Comparison of ENCODE assay signal across 19 cellular contexts in the genomic region with DNA sequence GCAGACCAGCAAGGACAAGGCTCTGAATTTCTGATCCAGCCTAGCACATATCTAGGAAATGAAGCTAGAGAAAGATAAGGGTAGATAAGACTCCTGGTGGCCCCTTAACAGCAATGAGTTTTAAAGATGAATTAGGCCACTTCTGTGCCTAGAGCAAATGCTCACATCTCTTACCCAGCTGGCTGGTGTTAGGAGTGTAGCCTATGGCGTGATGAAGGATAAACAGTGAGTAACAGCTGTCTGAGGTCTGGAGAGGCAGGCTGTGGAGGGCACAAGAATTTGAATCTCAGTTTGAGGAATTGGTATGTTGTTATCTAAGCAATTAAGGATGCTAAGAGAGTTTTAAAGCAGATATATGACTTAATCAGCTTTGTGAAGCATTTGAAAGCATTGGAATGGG.
A peak's percentile ranks its signal among the peaks of the same experiment; 100 is the strongest.
DNase-seq lines count a peak whose midpoint lies in the region; ATAC-seq and TF ChIP-seq lines count a peak whose summit lies in the region.
"Had no signal": no experiment of that assay in that cellular context is flagged by ENCODE, and none has a peak within 500 bp of the region (broad histone marks: within the 10 kb centered on the region; RNA-seq: fewer than 3 reads in every experiment).

No MANE protein-coding gene starts in this region.

- no peaks in the 10 kb centered on the region for H3K4me1 ChIP-seq in endodermal cell (ENCODE audit: control insufficient read depth, insufficient read depth, low read length)

- H3K27me3 ChIP-seq in MG63 (no peaks in the 10 kb centered on the region), endodermal cell (ENCODE audit: control insufficient read depth, insufficient read depth, low read length, poor library complexity, severe bottlenecking) (no peaks in the 10 kb centered on the region)

- no peak overlapping the region for H3K4me3 Mint-ChIP-seq in endodermal cell
- H3K4me3 Mint-ChIP-seq: immature natural killer cell had no signal

- peaks cover 22% of the 10 kb centered on the region for H3K36me3 Mint-ChIP-seq in endodermal cell (ENCODE audit: low read depth)
- H3K36me3 Mint-ChIP-seq: immature natural killer cell had no signal

- no peak overlapping the region for H3K9ac ChIP-seq in endodermal cell (ENCODE audit: extremely low read depth, low read length, poor library complexity, severe bottlenecking)

- TF ChIP-seq CTCF in epithelial cell of esophagus (IDR thresholded peaks at IDR 0.05; ENCODE audit: insufficient read depth, low read depth, low read length, missing control alignments) = no peak
- no peak for TF ChIP-seq CTCF in endodermal cell (conservative IDR thresholded peaks at IDR 0.05)

- H3K27me3 Mint-ChIP-seq in endodermal cell (ENCODE audit: insufficient read depth) = no peaks in the 10 kb centered on the region

- ATAC-seq in HG03097 (IDR thresholded peaks at IDR 0.05; ENCODE audit: low FRiP score, unreplicated experiment) = no peak
- ATAC-seq: activated CD4-positive, CD25-positive, alpha-beta regulatory T cell treated with anti-CD3 and anti-CD28 coated beads, Interleukin-2, amount 50 U/mL, for 24 hours; HCT116; stimulated activated naive CD8-positive, alpha-beta T cell treated with anti-CD3 and anti-CD28 coated beads, Interleukin-15, Interleukin-2, amounts not matched to agents 100 U/mL and 50 U/mL, for 24 hours had no signal

- no peak overlapping the region for H3K27ac Mint-ChIP-seq in endodermal cell
- H3K27ac Mint-ChIP-seq: immature natural killer cell had no signal

- H3K9me3 ChIP-seq in MG63 (peaks cover 2% of the 10 kb centered on the region; the same call in 1 of the 2 replicates), endodermal cell (ENCODE audit: control insufficient read depth, low read length) (peaks cover 26% of the 10 kb centered on the region)

- H3K27ac ChIP-seq in endodermal cell (ENCODE audit: low read depth, low read length) = no peak overlapping the region

- H3K36me3 ChIP-seq in MG63 (peaks cover 27% of the 10 kb centered on the region), endodermal cell (ENCODE audit: control insufficient read depth, insufficient read depth, low read length) (no peaks in the 10 kb centered on the region)

- H3K4me1 Mint-ChIP-seq in endodermal cell = peaks cover 4% of the 10 kb centered on the region
- H3K4me1 Mint-ChIP-seq: immature natural killer cell had no signal

- H3K4me3 ChIP-seq in MG63 (no peak overlapping the region), epithelial cell of esophagus (ENCODE audit: low read length) (no peak overlapping the region), endodermal cell (ENCODE audit: low read length) (no peak overlapping the region)

- DNase-seq in DMS 273 (lab: John Stamatoyannopoulos, UW; ENCODE audit: unreplicated experiment) = peak; percentile 56
- peak; percentile 48 for DNase-seq in MG63
- peak; percentile 37 for DNase-seq in epithelial cell of esophagus (ENCODE audit: low read depth)
- peak; percentile 85 for DNase-seq in myocyte (ENCODE audit: low read depth)
- DNase-seq in endodermal cell = no peak
- DNase-seq in activated naive CD4-positive, alpha-beta T cell (lab: John Stamatoyannopoulos, UW) = no peak
- no peak for DNase-seq in hippocampal formation (lab: John Stamatoyannopoulos, UW)
- DNase-seq: activated naive CD4-positive, alpha-beta T cell treated with anti-CD3 and anti-CD28 coated beads, Interleukin-2, amount 50 U/mL, for 16 hours; C1 segment of cervical spinal cord; DMS79 treated with DMSO at 0.1 percent for 48 hours; effector memory CD4-positive, alpha-beta T cell; immature natural killer cell; KBM-7; NCI-H1417; posterior cingulate gyrus; stimulated activated naive CD8-positive, alpha-beta T cell treated with anti-CD3 and anti-CD28 coated beads, Interleukin-15, Interleukin-2, amounts not matched to agents 100 U/mL and 50 U/mL, for 24 hours had no signal

- WGBS in endodermal cell (ENCODE audit: insufficient coverage in 1 of 2, insufficient read length in 1 of 2), 2 experiments = 82 to 86% methylated on average over 1 of the region's 1 CpG

- H3K9me3 Mint-ChIP-seq in endodermal cell = peaks cover 31% of the 10 kb centered on the region

Comparison
In these comparisons a context has a peak if more than half of its experiments do, and no peak if none do; other contexts are left out.
1. DNase-seq: peak in DMS 273 (single experiment), MG63 (single experiment), epithelial cell of esophagus (single experiment) and myocyte (single experiment); none in endodermal cell (single experiment), activated naive CD4-positive, alpha-beta T cell (0 of 4) and hippocampal formation (0 of 2).